10 cellular contexts compared by ENCODE assay signal in genomic region chr15:43881944-43882343, GRCh38. TPM values are rescaled to one million over a fixed set of nuclear protein-coding genes. Genes with fewer than 3 reads are reported as not detected.
DNase-seq lines count a peak whose midpoint lies in the region; ATAC-seq and TF ChIP-seq lines count a peak whose summit lies in the region.
"Had no signal": no experiment of that assay in that cellular context is flagged by ENCODE, and none has a peak within 500 bp of the region (broad histone marks: within the 10 kb centered on the region; RNA-seq: fewer than 3 reads in every experiment).

No MANE protein-coding gene starts in this region.

- H3K9ac ChIP-seq in endodermal cell (ENCODE audit: extremely low read depth, low read length, poor library complexity, severe bottlenecking): no peak overlapping the region

- H3K4me2 ChIP-seq in osteoblast (ENCODE audit: insufficient read depth, low read length): no peak overlapping the region

- H3K4me3 ChIP-seq in endodermal cell (ENCODE audit: low read length): no peak overlapping the region
- H3K4me3 ChIP-seq in osteoblast (ENCODE audit: insufficient read depth, low read length): no peak overlapping the region

- no peaks in the 10 kb centered on the region for H3K27me3 Mint-ChIP-seq in endodermal cell (ENCODE audit: insufficient read depth)
- H3K27me3 Mint-ChIP-seq: central memory CD8-positive, alpha-beta T cell had no signal

- H3K4me1 ChIP-seq in endodermal cell (ENCODE audit: control insufficient read depth, insufficient read depth, low read length) (no peaks in the 10 kb centered on the region), osteoblast (ENCODE audit: insufficient read depth, low read length) (no peaks in the 10 kb centered on the region)

- H2AFZ ChIP-seq in osteoblast (ENCODE audit: low read length): no peak overlapping the region

- H3K4me1 Mint-ChIP-seq in endodermal cell: no peaks in the 10 kb centered on the region
- H3K4me1 Mint-ChIP-seq: central memory CD8-positive, alpha-beta T cell had no signal

- TF ChIP-seq CTCF in endodermal cell (conservative IDR thresholded peaks at IDR 0.05) (peak; percentile 87), osteoblast (IDR thresholded peaks at IDR 0.05; ENCODE audit: extremely low read depth, low read depth, low read length) (peak; percentile 51)

- WGBS in endodermal cell (ENCODE audit: insufficient coverage in 1 of 2, insufficient read length in 1 of 2), 2 experiments: 68 to 82% methylated on average over 3 to 7 of the region's 7 CpGs

- H3K27ac ChIP-seq in endodermal cell (ENCODE audit: low read depth, low read length) (no peak overlapping the region), osteoblast (ENCODE audit: low read depth, low read length) (no peak overlapping the region)

- H3K4me3 Mint-ChIP-seq in endodermal cell: no peak overlapping the region
- H3K4me3 Mint-ChIP-seq: central memory CD8-positive, alpha-beta T cell had no signal

- no peaks in the 10 kb centered on the region for H3K36me3 ChIP-seq in endodermal cell (ENCODE audit: control insufficient read depth, insufficient read depth, low read length)
- peaks cover 4% of the 10 kb centered on the region for H3K36me3 ChIP-seq in osteoblast (ENCODE audit: insufficient read depth, low read length)

- no peaks in the 10 kb centered on the region for H3K9me3 Mint-ChIP-seq in endodermal cell
- H3K9me3 Mint-ChIP-seq: central memory CD8-positive, alpha-beta T cell had no signal

- H3K27me3 ChIP-seq in endodermal cell (ENCODE audit: control insufficient read depth, insufficient read depth, low read length, poor library complexity, severe bottlenecking) (no peaks in the 10 kb centered on the region), osteoblast (ENCODE audit: insufficient read depth, low read length) (no peaks in the 10 kb centered on the region)

- H3K27ac Mint-ChIP-seq in endodermal cell: no peak overlapping the region

- no peaks in the 10 kb centered on the region for H3K79me2 ChIP-seq in osteoblast (ENCODE audit: insufficient read depth, low read length)

- ATAC-seq in HG03135 (IDR thresholded peaks at IDR 0.05; ENCODE audit: unreplicated experiment): no peak

- peaks cover 5% of the 10 kb centered on the region for H3K36me3 Mint-ChIP-seq in endodermal cell (ENCODE audit: low read depth)

- H4K20me1 ChIP-seq in osteoblast (ENCODE audit: insufficient read depth, low read length): no peaks in the 10 kb centered on the region

- DNase-seq in NCI-H82 (lab: John Stamatoyannopoulos, UW) (peak; percentile 38), NCI-H82 treated with DMSO at 0.1 percent for 48 hours (lab: John Stamatoyannopoulos, UW; ENCODE audit: unreplicated experiment) (no peak), NAMALWA (ENCODE audit: low spot score) (peak; percentile 34), endodermal cell (peak; percentile 85), osteoblast (ENCODE audit: insufficient read length, low spot score, missing footprints) (no peak), NCI-H2029 (lab: John Stamatoyannopoulos, UW) (no peak), foreskin melanocyte (no peak)
- DNase-seq: AML-193 had no signal

- H3K9me3 ChIP-seq in endodermal cell (ENCODE audit: control insufficient read depth, low read length): no peaks in the 10 kb centered on the region
- H3K9me3 ChIP-seq in osteoblast (ENCODE audit: low read depth, low read length): no peaks in the 10 kb centered on the region

RNA-seq across cellular contexts. Expression of gene WDR76, which starts 55.1 kb away (rescaled TPM):
- total RNA-seq in endodermal cell: 10 to 100 TPM; 22.6 to 34.4 TPM
- polyA plus RNA-seq in endodermal cell (2013, experiment 1 of 2): 20.9 TPM
- polyA plus RNA-seq in endodermal cell (2013, experiment 2 of 2): 21.0 TPM
- total RNA-seq in osteoblast: 6.5 and 7.6 TPM in 2 replicates

RNA-seq across cellular contexts. Expression of gene MFAP1, which starts 57.5 kb away (rescaled TPM):
- 10 to 100 TPM; 35.3 to 48.5 TPM for total RNA-seq in endodermal cell
- polyA plus RNA-seq in endodermal cell (2013, experiment 1 of 2): 38.7 TPM
- polyA plus RNA-seq in endodermal cell (2013, experiment 2 of 2): 36.3 TPM
- 14.7 and 16.6 TPM in 2 replicates for total RNA-seq in osteoblast

Comparison
In these comparisons a context has a peak if more than half of its experiments do, and no peak if none do; other contexts are left out.
1. DNase-seq: peak in NCI-H82 (single experiment), NAMALWA (single experiment) and endodermal cell (single experiment); none in NCI-H82 treated with DMSO at 0.1 percent for 48 hours (single experiment), osteoblast (single experiment), NCI-H2029 (single experiment) and foreskin melanocyte (single experiment).